In the genomic region with DNA sequence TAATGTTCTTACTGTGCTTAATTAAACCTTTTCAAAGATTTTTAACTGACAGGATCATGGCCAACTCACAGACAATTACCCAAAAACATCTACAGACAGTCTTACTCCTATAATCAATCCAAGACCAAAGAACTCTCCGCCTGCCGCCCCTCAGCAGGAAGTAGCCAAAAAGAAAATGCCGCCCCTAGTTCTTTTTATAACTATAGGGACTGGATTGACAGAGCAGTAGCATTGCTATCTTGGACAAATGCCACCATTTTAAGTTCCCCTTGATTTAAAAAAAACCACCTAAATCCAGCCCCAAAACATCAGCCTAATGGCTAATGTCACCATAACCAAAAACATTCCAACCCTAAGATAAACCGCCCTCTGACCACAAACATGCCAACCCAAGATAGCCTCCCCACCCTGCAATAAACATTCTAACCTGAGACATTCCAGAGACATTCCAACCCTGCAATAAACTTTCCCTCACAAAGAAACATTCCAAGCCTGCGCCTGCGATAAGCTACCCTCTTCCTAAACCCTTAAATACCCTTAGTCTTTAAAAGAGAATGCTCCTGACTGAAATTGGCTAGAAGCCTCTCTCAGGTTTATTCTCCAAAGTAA, we compare ENCODE assay signal across 12 cellular contexts.
DNase-seq lines count a peak whose midpoint lies in the region; ATAC-seq and TF ChIP-seq lines count a peak whose summit lies in the region.
"Had no signal": no experiment of that assay in that cellular context is flagged by ENCODE, and none has a peak within 500 bp of the region (broad histone marks: within the 10 kb centered on the region; RNA-seq: fewer than 3 reads in every experiment).

No MANE protein-coding gene starts in this region.

- peak; percentile 83 for DNase-seq in HCT116 (ENCODE audit: low read depth, low spot score)
- no peak for DNase-seq in WTC11 (ENCODE audit: low spot score)
- peak; percentile 22 for DNase-seq in hepatocyte (ENCODE audit: low spot score)
- no peak for DNase-seq in upper lobe of left lung
- DNase-seq in NCI-H1092 treated with DMSO at 0.1 percent for 48 hours (lab: John Stamatoyannopoulos, UW): no peak
- DNase-seq in MV-4-11 (lab: John Stamatoyannopoulos, UW): no peak
- no peak for DNase-seq in NCI-H774 (lab: John Stamatoyannopoulos, UW)
- DNase-seq: gastrocnemius medialis; NCI-H2171; stimulated activated CD4-positive, alpha-beta T cell treated with anti-CD3 and anti-CD28 coated beads, Interleukin-15, amount 100 ng/mL, for 24 hours; stimulated activated naive CD8-positive, alpha-beta T cell treated with anti-CD3 and anti-CD28 coated beads, Interleukin-15, Interleukin-2, amounts not matched to agents 100 U/mL and 50 U/mL, for 24 hours had no signal

- peaks cover 20% of the 10 kb centered on the region for H3K9me3 Mint-ChIP-seq in WTC11

- RAD21 ChIA-PET in HCT116 (lab: Charles Lee; ENCODE audit: low non-redundant PET in 1 of 2, low total read pairs in 2 of 2, uncharacterized antibody in 2 of 2, unreplicated experiment in 2 of 2): interaction anchor here in 1 of 2 experiments (1.3 kb wide), 1 partner anchor 33 kb away, joined by 3 read pairs; no protein-coding TSS in a partner anchor

- intact Hi-C loops in HCT116 (cut with micrococcal nuclease): no loop called here

- H3K79me2 ChIP-seq in HCT116 (ENCODE audit: insufficient read depth, low read length) (no peaks in the 10 kb centered on the region), hepatocyte (no peaks in the 10 kb centered on the region)

- ATAC-seq in HCT116 (peak; percentile 88), WTC11 (peak; percentile 77), upper lobe of left lung (ENCODE audit: low FRiP score in 2 of 2) (peak; percentile 38 to 78)
- ATAC-seq: gastrocnemius medialis; stimulated activated naive CD8-positive, alpha-beta T cell treated with anti-CD3 and anti-CD28 coated beads, Interleukin-15, Interleukin-2, amounts not matched to agents 100 U/mL and 50 U/mL, for 24 hours had no signal

- H3K9ac ChIP-seq in HCT116 (ENCODE audit: low read length): peak overlapping the region; percentile 38; the same call in 1 of the 2 replicates

- no peak overlapping the region for H3K4me3 Mint-ChIP-seq in WTC11

- TF ChIP-seq POLR2A in HCT116 (IDR thresholded peaks at IDR 0.05; ENCODE audit: borderline replicate concordance, extremely low read depth, insufficient read depth, insufficient read length) (no peak), upper lobe of left lung (IDR thresholded peaks at IDR 0.05) (no peak)

- no peak for TF ChIP-seq EP300 in upper lobe of left lung (IDR thresholded peaks at IDR 0.05)

- peaks cover 38 to 58% of the 10 kb centered on the region in 2 experiments for H3K4me1 ChIP-seq in HCT116 (ENCODE audit: control insufficient read depth in 1 of 2, insufficient read depth in 2 of 2, low read length in 2 of 2)
- H3K4me1 ChIP-seq in hepatocyte (ENCODE audit: insufficient read depth): no peaks in the 10 kb centered on the region
- H3K4me1 ChIP-seq in upper lobe of left lung: peaks cover 0 to under 1% (median 0%) of the 10 kb centered on the region in 4 donors
- H3K4me1 ChIP-seq: gastrocnemius medialis had no signal

- H3K9me3 ChIP-seq in HCT116 (ENCODE audit: control insufficient read depth in 1 of 2, insufficient read depth in 1 of 2, low read depth in 1 of 2, low read length in 2 of 2): no peaks in the 10 kb centered on the region; a peak in 1 of 4 replicates
- H3K9me3 ChIP-seq in hepatocyte (ENCODE audit: low read depth): peaks cover 4% of the 10 kb centered on the region
- no peaks in the 10 kb centered on the region for H3K9me3 ChIP-seq in upper lobe of left lung
- H3K9me3 ChIP-seq: gastrocnemius medialis had no signal

- H3K27me3 ChIP-seq in HCT116 (ENCODE audit: insufficient read depth, low read length): no peaks in the 10 kb centered on the region
- H3K27me3 ChIP-seq in hepatocyte: no peaks in the 10 kb centered on the region
- H3K27me3 ChIP-seq in upper lobe of left lung: no peaks in the 10 kb centered on the region
- H3K27me3 ChIP-seq: gastrocnemius medialis had no signal

- H3K4me1 Mint-ChIP-seq in WTC11: peaks cover 26% of the 10 kb centered on the region

- H4K20me1 ChIP-seq in HCT116 (ENCODE audit: insufficient read depth) (no peaks in the 10 kb centered on the region), hepatocyte (ENCODE audit: insufficient read depth, poor library complexity, severe bottlenecking) (no peaks in the 10 kb centered on the region)

- POLR2A ChIA-PET in HCT116 (lab: Charles Lee) (no interaction called here), WTC11 (lab: Charles Lee) (no interaction called here)

- peak overlapping the region in 1 of 2 experiments; percentile 19; a peak in 2 of 4 replicates for H3K4me3 ChIP-seq in HCT116 (replicated peaks in 1 of 2; ENCODE audit: low read depth in 1 of 2, low read length in 2 of 2)
- H3K4me3 ChIP-seq in hepatocyte: no peak overlapping the region
- H3K4me3 ChIP-seq in upper lobe of left lung: no peak overlapping the region
- H3K4me3 ChIP-seq: gastrocnemius medialis, SK-N-MC had no signal

- 45% methylated on average over 6 of the region's 6 CpGs for WGBS in hepatocyte (ENCODE audit: low lambda C conversion rate, missing lambda C conversion rate)
- WGBS in upper lobe of left lung, 2 donors: 48 to 64% methylated on average over 6 of the region's 6 CpGs

- peak overlapping the region; percentile 27 for H2AFZ ChIP-seq in HCT116 (ENCODE audit: low read depth, low read length, poor library complexity, severe bottlenecking)
- H2AFZ ChIP-seq in hepatocyte: no peak overlapping the region

- no TSS peak for BruUV-seq in HCT116 (replicated peaks; lab: Mats Ljungman, UMichigan)

- TF ChIP-seq CTCF in HCT116 (IDR thresholded peaks at IDR 0.05 in 2 of 3, conservative IDR thresholded peaks at IDR 0.05 in 1 of 3; ENCODE audit: borderline replicate concordance in 1 of 3, insufficient read depth in 1 of 3, low read depth in 2 of 3, low read length in 2 of 3): no peak
- no peak for TF ChIP-seq CTCF in WTC11 (IDR thresholded peaks at IDR 0.05)
- no peak for TF ChIP-seq CTCF in hepatocyte (IDR thresholded peaks at IDR 0.05; ENCODE audit: poor library complexity)
- no peak for TF ChIP-seq CTCF in upper lobe of left lung (IDR thresholded peaks at IDR 0.05)

- H3K27me3 Mint-ChIP-seq in WTC11 (ENCODE audit: low read depth): peaks cover 17% of the 10 kb centered on the region

- peaks cover 14% of the 10 kb centered on the region for H3K36me3 Mint-ChIP-seq in WTC11

- CTCF ChIA-PET in HCT116 (lab: Charles Lee) (no interaction called here), WTC11 (lab: Charles Lee) (no interaction called here)

- H3K36me3 ChIP-seq in HCT116 (ENCODE audit: control insufficient read depth in 1 of 2, insufficient read depth in 2 of 2, low read length in 2 of 2) (peaks cover 0 to 4% of the 10 kb centered on the region in 2 experiments; a peak in 1 of 4 replicates), hepatocyte (replicated peaks; ENCODE audit: insufficient read depth, low read depth) (no peaks in the 10 kb centered on the region), upper lobe of left lung (no peaks in the 10 kb centered on the region)
- H3K36me3 ChIP-seq: gastrocnemius medialis had no signal

- no peak for TF ChIP-seq RAD21 in HCT116 (IDR thresholded peaks at IDR 0.05; ENCODE audit: low read depth)

- H3K9me2 ChIP-seq in HCT116 (ENCODE audit: insufficient read depth) (no peaks in the 10 kb centered on the region), hepatocyte (replicated peaks; ENCODE audit: insufficient read depth) (no peaks in the 10 kb centered on the region)

- no peak overlapping the region for H3K27ac Mint-ChIP-seq in WTC11

- peak overlapping the region; percentile 86; the same call in 1 of the 2 replicates for H3K27ac ChIP-seq in HCT116 (ENCODE audit: low read depth, low read length)
- peak overlapping the region; percentile 80 for H3K27ac ChIP-seq in hepatocyte
- peak overlapping the region in 3 of 4 donors; percentile 0 to 49 (median 3) for H3K27ac ChIP-seq in upper lobe of left lung
- H3K27ac ChIP-seq: gastrocnemius medialis, SK-N-MC had no signal

- H3K4me2 ChIP-seq in HCT116 (ENCODE audit: low read length) (peak overlapping the region; percentile 62), hepatocyte (no peak overlapping the region)

TF ChIP-seq in HCT116, 20 proteins besides CTCF, POLR2A, EP300 and RAD21 (continues in another document):
- TF ChIP-seq EZH2phosphoT487 (IDR thresholded peaks at IDR 0.05; ENCODE audit: borderline replicate concordance) (no peak), CEBPB (IDR thresholded peaks at IDR 0.05; ENCODE audit: low read depth) (peak; percentile 59; the same call in 1 of the 2 replicates), TCF7L2 (IDR thresholded peaks at IDR 0.05; ENCODE audit: borderline replicate concordance, extremely low read depth, insufficient read depth, insufficient read length) (peak; percentile 85), SIN3A (IDR thresholded peaks at IDR 0.05; ENCODE audit: low read depth) (no peak)
- TF ChIP-seq, protein P1, sequence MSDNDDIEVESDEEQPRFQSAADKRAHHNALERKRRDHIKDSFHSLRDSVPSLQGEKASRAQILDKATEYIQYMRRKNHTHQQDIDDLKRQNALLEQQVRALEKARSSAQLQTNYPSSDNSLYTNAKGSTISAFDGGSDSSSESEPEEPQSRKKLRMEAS (IDR thresholded peaks at IDR 0.05): no peak; the same call in 1 of the 2 replicates

TF ChIP-seq in WTC11, 78 proteins besides CTCF, POLR2A, EP300 and RAD21:
- TF ChIP-seq, protein P2, sequence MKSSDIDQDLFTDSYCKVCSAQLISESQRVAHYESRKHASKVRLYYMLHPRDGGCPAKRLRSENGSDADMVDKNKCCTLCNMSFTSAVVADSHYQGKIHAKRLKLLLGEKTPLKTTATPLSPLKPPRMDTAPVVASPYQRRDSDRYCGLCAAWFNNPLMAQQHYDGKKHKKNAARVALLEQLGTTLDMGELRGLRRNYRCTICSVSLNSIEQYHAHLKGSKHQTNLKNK (CRISPR knock-in tag; IDR thresholded peaks at IDR 0.05): no peak
- TF ChIP-seq GRHL2 (CRISPR knock-in tag; IDR thresholded peaks at IDR 0.05; ENCODE audit: insufficient replicate concordance, severe bottlenecking): no peak
- no peak for TF ChIP-seq ZNF396 (CRISPR knock-in tag; IDR thresholded peaks at IDR 0.05; ENCODE audit: borderline replicate concordance)
- no peak for TF ChIP-seq NR2C2 (CRISPR knock-in tag; IDR thresholded peaks at IDR 0.05)
- TF ChIP-seq, protein P3, sequence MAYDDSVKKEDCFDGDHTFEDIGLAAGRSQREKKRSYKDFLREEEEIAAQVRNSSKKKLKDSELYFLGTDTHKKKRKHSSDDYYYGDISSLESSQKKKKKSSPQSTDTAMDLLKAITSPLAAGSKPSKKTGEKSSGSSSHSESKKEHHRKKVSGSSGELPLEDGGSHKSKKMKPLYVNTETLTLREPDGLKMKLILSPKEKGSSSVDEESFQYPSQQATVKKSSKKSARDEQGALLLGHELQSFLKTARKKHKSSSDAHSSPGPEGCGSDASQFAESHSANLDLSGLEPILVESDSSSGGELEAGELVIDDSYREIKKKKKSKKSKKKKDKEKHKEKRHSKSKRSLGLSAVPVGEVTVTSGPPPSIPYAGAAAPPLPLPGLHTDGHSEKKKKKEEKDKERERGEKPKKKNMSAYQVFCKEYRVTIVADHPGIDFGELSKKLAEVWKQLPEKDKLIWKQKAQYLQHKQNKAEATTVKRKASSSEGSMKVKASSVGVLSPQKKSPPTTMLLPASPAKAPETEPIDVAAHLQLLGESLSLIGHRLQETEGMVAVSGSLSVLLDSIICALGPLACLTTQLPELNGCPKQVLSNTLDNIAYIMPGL (CRISPR knock-in tag; IDR thresholded peaks at IDR 0.05): no peak
- TF ChIP-seq NR3C1 (CRISPR knock-in tag; conservative IDR thresholded peaks at IDR 0.05; ENCODE audit: low read depth): no peak

Comparison
In these comparisons a context has a peak if more than half of its experiments do, and no peak if none do; other contexts are left out.
1. DNase-seq: peak in HCT116 (single experiment) and hepatocyte (single experiment); none in WTC11 (single experiment), upper lobe of left lung (0 of 2), NCI-H1092 treated with DMSO at 0.1 percent for 48 hours (single experiment), MV-4-11 (single experiment) and NCI-H774 (single experiment).
2. H3K27ac ChIP-seq: peak in every context shown above with its lines; median percentile 86 in HCT116; 80 in hepatocyte; 3 in upper lobe of left lung.
3. Peak in every context shown above with its lines, with median percentiles within 50 percentile points of each other: ATAC-seq.